In the genomic region with DNA sequence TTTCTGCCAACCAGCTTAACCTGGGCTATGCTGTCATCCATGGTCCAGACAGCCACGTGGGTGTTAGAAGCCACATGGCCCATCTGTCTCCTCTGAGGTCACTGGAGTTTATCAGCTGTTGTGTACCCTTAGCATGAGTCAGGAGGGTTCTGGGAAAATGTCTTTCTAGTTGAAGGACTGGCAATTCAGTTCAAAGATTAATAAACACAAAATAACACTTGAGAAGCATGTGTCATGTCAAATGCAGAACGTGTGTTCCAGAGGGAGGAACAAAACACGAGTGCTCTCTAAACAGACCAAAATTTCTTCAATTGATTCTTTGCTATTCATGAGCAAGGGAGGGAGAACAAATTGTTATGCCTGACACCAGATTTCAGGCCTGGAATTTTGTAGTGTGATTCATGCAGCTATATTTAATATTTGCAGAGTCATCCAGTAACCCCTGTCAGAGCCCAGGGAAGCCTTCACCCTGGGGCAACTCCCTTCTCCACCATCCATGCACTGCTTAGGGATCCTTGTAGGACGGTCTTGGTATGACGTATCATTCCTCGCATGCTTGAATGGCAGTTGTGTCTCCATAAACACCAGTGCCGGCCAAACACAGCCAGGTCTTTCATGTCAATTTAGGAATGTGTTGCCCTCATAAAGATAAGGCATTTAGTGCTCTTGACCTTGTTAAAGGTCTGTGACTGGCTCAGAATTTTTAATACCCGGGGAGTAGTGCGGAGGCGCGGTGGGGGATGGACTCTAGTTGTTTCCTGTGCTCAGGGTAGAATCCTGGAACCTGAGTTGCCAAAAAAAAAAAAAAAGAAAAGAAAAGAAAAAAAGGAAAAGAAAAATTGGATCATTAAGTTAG, we compare ENCODE assay signal across 1 cellular context.
A peak's percentile ranks its signal among the peaks of the same experiment; 100 is the strongest.
TF ChIP-seq lines count a peak whose summit lies in the region.

No MANE protein-coding gene starts in this region.

TF ChIP-seq in K562, 482 proteins besides CTCF, POLR2A, EP300 and RAD21 (continued from another document):
- TF ChIP-seq, protein P1, sequence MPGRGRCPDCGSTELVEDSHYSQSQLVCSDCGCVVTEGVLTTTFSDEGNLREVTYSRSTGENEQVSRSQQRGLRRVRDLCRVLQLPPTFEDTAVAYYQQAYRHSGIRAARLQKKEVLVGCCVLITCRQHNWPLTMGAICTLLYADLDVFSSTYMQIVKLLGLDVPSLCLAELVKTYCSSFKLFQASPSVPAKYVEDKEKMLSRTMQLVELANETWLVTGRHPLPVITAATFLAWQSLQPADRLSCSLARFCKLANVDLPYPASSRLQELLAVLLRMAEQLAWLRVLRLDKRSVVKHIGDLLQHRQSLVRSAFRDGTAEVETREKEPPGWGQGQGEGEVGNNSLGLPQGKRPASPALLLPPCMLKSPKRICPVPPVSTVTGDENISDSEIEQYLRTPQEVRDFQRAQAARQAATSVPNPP (IDR thresholded peaks at IDR 0.05; ENCODE audit: borderline replicate concordance, insufficient read depth, insufficient read length) = no peak
- TF ChIP-seq FOXK1 (CRISPR knock-in tag; IDR thresholded peaks at IDR 0.05; ENCODE audit: borderline replicate concordance) (no peak), DIDO1 (tag; IDR thresholded peaks at IDR 0.05; ENCODE audit: low read depth) (peak; percentile 46; the same call in 1 of the 2 replicates)
- TF ChIP-seq, protein P2, sequence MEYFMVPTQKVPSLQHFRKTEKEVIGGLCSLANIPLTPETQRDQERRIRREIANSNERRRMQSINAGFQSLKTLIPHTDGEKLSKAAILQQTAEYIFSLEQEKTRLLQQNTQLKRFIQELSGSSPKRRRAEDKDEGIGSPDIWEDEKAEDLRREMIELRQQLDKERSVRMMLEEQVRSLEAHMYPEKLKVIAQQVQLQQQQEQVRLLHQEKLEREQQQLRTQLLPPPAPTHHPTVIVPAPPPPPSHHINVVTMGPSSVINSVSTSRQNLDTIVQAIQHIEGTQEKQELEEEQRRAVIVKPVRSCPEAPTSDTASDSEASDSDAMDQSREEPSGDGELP (CRISPR knock-in tag; IDR thresholded peaks at IDR 0.05; ENCODE audit: borderline replicate concordance) = peak; percentile 79
